Comparison of ENCODE assay signal across 31 cellular contexts in the genomic region with DNA sequence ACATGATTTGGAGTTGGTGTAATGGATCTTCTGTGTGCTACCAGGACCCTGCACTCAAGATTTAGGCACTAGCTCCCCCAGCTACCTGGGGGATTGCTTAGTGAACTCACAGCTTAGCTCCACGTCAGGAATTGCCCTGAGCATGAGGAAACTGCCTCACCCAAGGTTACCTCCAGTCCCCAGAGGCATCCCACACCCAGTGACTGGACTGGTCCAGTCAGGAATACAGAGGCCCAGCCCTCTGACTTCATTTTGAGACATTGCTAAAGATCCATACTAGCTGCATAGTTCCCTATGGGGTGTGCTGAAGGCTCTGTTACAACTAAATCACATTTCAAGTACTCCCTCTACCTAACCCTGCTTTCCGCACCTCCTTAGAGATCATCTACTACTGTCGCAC.
"Had no signal": no experiment of that assay in that cellular context is flagged by ENCODE, and none has a peak within 500 bp of the region (broad histone marks: within the 10 kb centered on the region; RNA-seq: fewer than 3 reads in every experiment).

No MANE protein-coding gene starts in this region.

- ATAC-seq: left colon; left lung; lower lobe of right lung; mucosa of descending colon; naive thymus-derived CD4-positive, alpha-beta T cell; natural killer cell treated with Interleukin-12 subunit alpha and Interleukin-12 subunit beta and Interleukin-15 and Interleukin-18, amount 100 ng/mL, for 72 hours; pancreas; right cardiac atrium; sciatic nerve; stimulated activated naive CD8-positive, alpha-beta T cell treated with anti-CD3 and anti-CD28 coated beads, Interleukin-15, Interleukin-2, amounts not matched to agents 100 U/mL and 50 U/mL, for 24 hours; upper lobe of right lung had no signal

- H3K4me3 ChIP-seq: left lung, lower lobe of right lung, mucosa of descending colon, pancreas, prostate gland, skin epidermis, stomach, suprapubic skin, thoracic aorta, tibial artery, upper lobe of right lung had no signal

- H3K36me3 Mint-ChIP-seq: immature natural killer cell; naive thymus-derived CD4-positive, alpha-beta T cell; natural killer cell treated with Interleukin-12 subunit alpha and Interleukin-12 subunit beta and Interleukin-15 and Interleukin-18, amount 100 ng/mL, for 72 hours; stimulated activated naive B cell treated with anti-CD40 and anti-IgM and Interleukin-4, amounts not matched to agents 10 μg/mL and 1 μg/mL and 100 μg/mL, for 72 hours had no signal

- H3K27me3 ChIP-seq: left lung, pancreas, stomach, suprapubic skin, tibial artery, upper lobe of right lung had no signal

- H3K4me3 Mint-ChIP-seq: immature natural killer cell; naive thymus-derived CD4-positive, alpha-beta T cell; natural killer cell treated with Interleukin-12 subunit alpha and Interleukin-12 subunit beta and Interleukin-15 and Interleukin-18, amount 100 ng/mL, for 72 hours; neural crest cell; stimulated activated naive B cell treated with anti-CD40 and anti-IgM and Interleukin-4, amounts not matched to agents 10 μg/mL and 1 μg/mL and 100 μg/mL, for 72 hours had no signal

- H3K27ac ChIP-seq: left lung, lower lobe of right lung, pancreas, prostate gland, skin epidermis, stomach, suprapubic skin, thoracic aorta, tibial artery, upper lobe of right lung had no signal

- DNase-seq: hypothalamus; immature natural killer cell; kidney; left colon; left lung; lower lobe of right lung; midbrain; mucosa of descending colon; naive thymus-derived CD4-positive, alpha-beta T cell; nucleus accumbens; pancreas; posterior cingulate gyrus; retina; right cardiac atrium; stimulated activated CD4-positive, alpha-beta T cell treated with anti-CD3 and anti-CD28 coated beads, Interleukin-12 subunit alpha, Interleukin-12 subunit beta, amount 100 ng/mL, for 4 hours; stimulated activated CD4-positive, alpha-beta T cell treated with anti-CD3 and anti-CD28 coated beads, Interleukin-15, amount 100 ng/mL, for 24 hours; stimulated activated CD4-positive, alpha-beta T cell treated with anti-CD3 and anti-CD28 coated beads, Interleukin-2, amount 100 ng/mL, for 24 hours; stimulated activated CD4-positive, alpha-beta T cell treated with anti-CD3 and anti-CD28 coated beads, Interleukin-4, amount 100 ng/mL, for 1 hour; stimulated activated naive B cell treated with anti-CD40 and anti-IgM and Interleukin-4, amounts not matched to agents 10 μg/mL and 1 μg/mL and 100 μg/mL, for 72 hours; stimulated activated naive CD8-positive, alpha-beta T cell treated with anti-CD3 and anti-CD28 coated beads, Interleukin-15, Interleukin-2, amounts not matched to agents 100 U/mL and 50 U/mL, for 24 hours; stomach; tibial artery; trophoblast cell; upper lobe of right lung had no signal

- H3K27ac Mint-ChIP-seq: immature natural killer cell; naive thymus-derived CD4-positive, alpha-beta T cell; natural killer cell treated with Interleukin-12 subunit alpha and Interleukin-12 subunit beta and Interleukin-15 and Interleukin-18, amount 100 ng/mL, for 72 hours; stimulated activated naive B cell treated with anti-CD40 and anti-IgM and Interleukin-4, amounts not matched to agents 10 μg/mL and 1 μg/mL and 100 μg/mL, for 72 hours had no signal

- H3K4me1 Mint-ChIP-seq: immature natural killer cell; naive thymus-derived CD4-positive, alpha-beta T cell; neural crest cell had no signal

- H3K9me3 Mint-ChIP-seq: immature natural killer cell; natural killer cell treated with Interleukin-12 subunit alpha and Interleukin-12 subunit beta and Interleukin-15 and Interleukin-18, amount 100 ng/mL, for 72 hours; stimulated activated naive B cell treated with anti-CD40 and anti-IgM and Interleukin-4, amounts not matched to agents 10 μg/mL and 1 μg/mL and 100 μg/mL, for 72 hours had no signal

- H3K36me3 ChIP-seq: left lung, lower lobe of right lung, pancreas, prostate gland, stomach, suprapubic skin, thoracic aorta, tibial artery, upper lobe of right lung had no signal

- H3K9me3 ChIP-seq: left lung, lower lobe of right lung, mucosa of descending colon, pancreas, prostate gland, stomach, suprapubic skin, thoracic aorta, tibial artery, upper lobe of right lung had no signal

- H3K4me1 ChIP-seq: left lung, lower lobe of right lung, pancreas, prostate gland, stomach, suprapubic skin, tibial artery, upper lobe of right lung had no signal
